8 cellular contexts compared by ENCODE assay signal in the genomic region with DNA sequence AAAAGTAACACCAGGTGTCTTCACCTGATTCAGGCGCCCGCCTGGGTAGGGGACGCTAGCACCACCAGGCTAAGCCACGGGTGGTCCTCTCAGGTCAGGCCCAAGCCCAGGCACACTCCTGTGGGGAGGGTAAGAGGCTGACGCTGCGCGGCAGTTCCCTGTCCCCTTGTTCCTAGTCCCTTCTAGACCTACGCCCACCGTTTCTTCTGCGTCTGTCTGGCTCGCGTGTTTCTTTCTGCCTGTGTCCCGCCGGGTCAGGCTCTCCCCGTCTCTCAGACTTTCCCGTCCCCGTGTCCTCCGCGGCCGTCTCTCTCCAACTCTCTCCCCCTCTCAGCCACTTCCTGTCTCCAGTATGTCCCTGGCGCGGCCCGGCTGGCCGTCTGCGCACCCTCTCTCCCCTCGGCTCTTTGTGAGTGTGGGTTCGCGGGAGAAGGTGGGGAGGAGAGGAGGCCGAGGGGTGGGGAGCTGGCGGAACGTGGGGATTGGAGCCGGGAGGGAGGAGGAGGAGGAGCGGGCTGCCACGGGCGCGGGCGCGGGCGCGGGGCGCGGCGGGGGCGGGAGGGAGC. TPM values are rescaled to one million over a fixed set of nuclear protein-coding genes. Genes with fewer than 3 reads are reported as not detected.
DNase-seq lines count a peak whose midpoint lies in the region; ATAC-seq and TF ChIP-seq lines count a peak whose summit lies in the region.

No MANE protein-coding gene starts in this region.

- H3K4me3 ChIP-seq in gastroesophageal sphincter (peak overlapping the region; percentile 85 to 86), neural progenitor cell (peak overlapping the region; percentile 87), tibial nerve (peak overlapping the region; percentile 48 to 89 (median 70))

- WGBS in gastroesophageal sphincter (ENCODE audit: low coverage in 1 of 2), 2 donors = 0% methylated on average over 15 of the region's 44 CpGs; no CpG with 5 or more reads in 1 of the 2 donors
- 0% methylated on average over 27 to 29 of the region's 44 CpGs for WGBS in tibial nerve, 2 donors

- TF ChIP-seq POLR2A in gastroesophageal sphincter (IDR thresholded peaks at IDR 0.05) (peak; percentile 99), tibial nerve (IDR thresholded peaks at IDR 0.05) (peak; percentile 96 to 98)

- H3K9me3 Mint-ChIP-seq in activated naive CD4-positive, alpha-beta T cell treated with anti-CD3 and anti-CD28 coated beads, Interleukin-2, amount 50 U/mL, for 24 hours = no peaks in the 10 kb centered on the region
- no peaks in the 10 kb centered on the region for H3K9me3 Mint-ChIP-seq in neural progenitor cell

- TF ChIP-seq EP300 in gastroesophageal sphincter (IDR thresholded peaks at IDR 0.05) = no peak
- TF ChIP-seq EP300 in tibial nerve (IDR thresholded peaks at IDR 0.05) = peak; percentile 52 to 100

- peak overlapping the region; percentile 98 to 100 (median 99) for H3K27ac ChIP-seq in gastroesophageal sphincter
- H3K27ac ChIP-seq in neural progenitor cell = no peak overlapping the region
- H3K27ac ChIP-seq in tibial nerve = peak overlapping the region; percentile 95 to 99 (median 98)

- H3K36me3 ChIP-seq in gastroesophageal sphincter (peaks cover 0 to 19% of the 10 kb centered on the region in 2 donors), neural progenitor cell (no peaks in the 10 kb centered on the region), tibial nerve (peaks cover 0 to 3% (median 0%) of the 10 kb centered on the region in 3 donors)

- H3F3A ChIP-seq in neural progenitor cell (ENCODE audit: low read depth) = peaks cover 62% of the 10 kb centered on the region

- H3K9me3 ChIP-seq in gastroesophageal sphincter (no peaks in the 10 kb centered on the region), neural progenitor cell (ENCODE audit: low read depth) (no peaks in the 10 kb centered on the region), tibial nerve (no peaks in the 10 kb centered on the region)

- H3K79me2 ChIP-seq in neural progenitor cell (ENCODE audit: low read depth) = no peaks in the 10 kb centered on the region

- DNase-seq in activated T-cell treated with anti-CD3 and anti-CD28 coated beads for 1 hour (ENCODE audit: low read depth) (peak; percentile 36), NOMO-1 (lab: John Stamatoyannopoulos, UW; ENCODE audit: unreplicated experiment in 2 of 2) (peak; percentile 39 to 58), neural progenitor cell (ENCODE audit: low spot score) (peak; percentile 72), tibial nerve (ENCODE audit: low spot score in 2 of 2) (peak; percentile 89 to 92)
- no peak for DNase-seq in activated T-cell treated with anti-CD3 and anti-CD28 coated beads, Interleukin-2, amount 50 U/mL, for 1 hour

- no peaks in the 10 kb centered on the region for H3K27me3 Mint-ChIP-seq in activated naive CD4-positive, alpha-beta T cell treated with anti-CD3 and anti-CD28 coated beads, Interleukin-2, amount 50 U/mL, for 24 hours
- peaks cover 17% of the 10 kb centered on the region for H3K27me3 Mint-ChIP-seq in neural progenitor cell (ENCODE audit: insufficient read depth, low read depth)

- H3K4me3 Mint-ChIP-seq in activated naive CD4-positive, alpha-beta T cell treated with anti-CD3 and anti-CD28 coated beads, Interleukin-2, amount 50 U/mL, for 24 hours = peak overlapping the region; percentile 94
- H3K4me3 Mint-ChIP-seq in neural progenitor cell = peak overlapping the region; percentile 96

- peaks cover 22% of the 10 kb centered on the region for H3K4me1 Mint-ChIP-seq in activated naive CD4-positive, alpha-beta T cell treated with anti-CD3 and anti-CD28 coated beads, Interleukin-2, amount 50 U/mL, for 24 hours
- peaks cover 53% of the 10 kb centered on the region for H3K4me1 Mint-ChIP-seq in neural progenitor cell

- H3K36me3 Mint-ChIP-seq in activated naive CD4-positive, alpha-beta T cell treated with anti-CD3 and anti-CD28 coated beads, Interleukin-2, amount 50 U/mL, for 24 hours = no peaks in the 10 kb centered on the region
- H3K36me3 Mint-ChIP-seq in neural progenitor cell = peaks cover 9% of the 10 kb centered on the region

- peak overlapping the region; percentile 44 for H3K9ac ChIP-seq in neural progenitor cell

- H3K4me2 ChIP-seq in neural progenitor cell = peak overlapping the region; percentile 100

- H3K27me3 ChIP-seq in gastroesophageal sphincter (no peaks in the 10 kb centered on the region), neural progenitor cell (peaks cover 18% of the 10 kb centered on the region), tibial nerve (no peaks in the 10 kb centered on the region)

- H3K27ac Mint-ChIP-seq in activated naive CD4-positive, alpha-beta T cell treated with anti-CD3 and anti-CD28 coated beads, Interleukin-2, amount 50 U/mL, for 24 hours = peak overlapping the region; percentile 79
- H3K27ac Mint-ChIP-seq in neural progenitor cell = peak overlapping the region; percentile 94

- H3K4me1 ChIP-seq in gastroesophageal sphincter (peaks cover 0 to 84% (median 52%) of the 10 kb centered on the region in 3 donors), neural progenitor cell (peaks cover 56% of the 10 kb centered on the region), tibial nerve (peaks cover 0 to 73% (median 54%) of the 10 kb centered on the region in 4 donors)

- TF ChIP-seq CTCF in gastroesophageal sphincter (IDR thresholded peaks at IDR 0.05) = no peak
- TF ChIP-seq CTCF in neural progenitor cell (IDR thresholded peaks at IDR 0.05) = no peak
- no peak for TF ChIP-seq CTCF in tibial nerve (IDR thresholded peaks at IDR 0.05)

- H2AFZ ChIP-seq in neural progenitor cell (replicated peaks) = peak overlapping the region; percentile 83

- ATAC-seq in HG03064 (IDR thresholded peaks at IDR 0.05; ENCODE audit: low read depth, unreplicated experiment) = peak; percentile 36
- ATAC-seq in gastroesophageal sphincter = peak; percentile 60

- peaks cover 34% of the 10 kb centered on the region for H4K20me1 ChIP-seq in neural progenitor cell (ENCODE audit: low read depth)

RNA-seq across cellular contexts. Expression of a gene that starts 3.1 kb away (rescaled TPM):
- total RNA-seq in gastroesophageal sphincter (100 to 1,000 TPM; 108 to 323 (median 182) TPM), neural progenitor cell (ENCODE audit: low replicate concordance) (0.24 and 0.28 TPM in 2 replicates), tibial nerve (100 to 1,000 TPM; 411 to 653 (median 546) TPM)

RNA-seq across cellular contexts. Expression of a gene that starts 32.5 kb away (rescaled TPM):
- total RNA-seq in gastroesophageal sphincter (100 to 1,000 TPM in 2 of 4 donors, 10 to 100 TPM in 2; 79.1 to 137 (median 110) TPM), neural progenitor cell (ENCODE audit: low replicate concordance) (5.4 and 6.7 TPM in 2 replicates), tibial nerve (10 to 100 TPM; 51.8 to 57.0 (median 54.3) TPM)

RNA-seq across cellular contexts. Expression of a gene that starts 40.5 kb away (rescaled TPM):
- 100 to 1,000 TPM; 521 to 701 (median 591) TPM for total RNA-seq in gastroesophageal sphincter
- total RNA-seq in neural progenitor cell (ENCODE audit: low replicate concordance) = 774 and 833 TPM in 2 replicates
- total RNA-seq in tibial nerve = 100 to 1,000 TPM; 297 to 484 (median 401) TPM

RNA-seq across cellular contexts. Expression of a gene that starts 50.7 kb away (rescaled TPM):
- total RNA-seq in gastroesophageal sphincter = 1,000 to 10,000 TPM in 2 of 4 donors, 100 to 1,000 TPM in 2; 632 to 1,838 (median 914) TPM
- 2.5 and 2.6 TPM in 2 replicates for total RNA-seq in neural progenitor cell (ENCODE audit: low replicate concordance)
- 1,000 to 10,000 TPM; 1,043 to 8,473 (median 5,787) TPM for total RNA-seq in tibial nerve

RNA-seq across cellular contexts. Expression of a gene that starts 56.5 kb away (rescaled TPM):
- under 1 TPM in 1 of 4 donors, not detected in 3; 0.31 TPM for total RNA-seq in gastroesophageal sphincter
- total RNA-seq in neural progenitor cell (ENCODE audit: low replicate concordance) = not detected in 2 replicates
- 1 to 10 TPM in 1 of 4 donors, under 1 TPM in 3; 0.30 to 2.9 (median 0.72) TPM for total RNA-seq in tibial nerve

Comparison
In these comparisons a context has a peak if more than half of its experiments do, and no peak if none do; other contexts are left out.
1. RNA of a gene that starts 3.1 kb away (total RNA-seq): 411 to 653 TPM in tibial nerve and 108 to 323 TPM in gastroesophageal sphincter; 0.24 to 0.28 TPM in neural progenitor cell; every median in the first group is over 10 times any median in the second.
2. Peak in every context shown above with its lines, with median percentiles within 50 percentile points of each other: H3K4me3 ChIP-seq.